8 cellular contexts compared by ENCODE assay signal in genomic region chr16:48365601-48366164, GRCh38. TPM values are rescaled to one million over a fixed set of nuclear protein-coding genes. Genes with fewer than 3 reads are reported as not detected.
A peak's percentile ranks its signal among the peaks of the same experiment; 100 is the strongest.
DNase-seq lines count a peak whose midpoint lies in the region; ATAC-seq and TF ChIP-seq lines count a peak whose summit lies in the region.

No MANE protein-coding gene starts in this region.

- CTCF ChIA-PET in SK-N-SH (lab: Yijun Ruan, JAX) = interaction anchor here (1.0 to 4.8 kb wide), 9 partner anchors 10 to 265 kb away, joined by 3 to 33 read pairs (median 4); no protein-coding TSS in a partner anchor

- peaks cover 14 to 27% of the 10 kb centered on the region in 2 experiments; a peak in 3 of 4 replicates for H3K4me1 ChIP-seq in SK-N-SH (ENCODE audit: control insufficient read depth in 1 of 2, insufficient read depth in 2 of 2, low read depth in 1 of 2, low read length in 1 of 2)
- H3K4me1 ChIP-seq in parathyroid adenoma = peaks cover 15% of the 10 kb centered on the region
- H3K4me1 ChIP-seq in thyroid gland = peaks cover 26 to 45% of the 10 kb centered on the region in 2 donors

- H4K20me1 ChIP-seq in SK-N-SH (ENCODE audit: insufficient read depth) = peaks cover 93% of the 10 kb centered on the region

- H3F3A ChIP-seq in SK-N-SH (replicated peaks; ENCODE audit: insufficient read depth) = peaks cover 27% of the 10 kb centered on the region

- H3K27me3 Mint-ChIP-seq in activated naive CD8-positive, alpha-beta T cell treated with anti-CD3 and anti-CD28 coated beads, Interleukin-2, amount 10 ng/mL, durations not matched to agents 7 days and 5 days = no peaks in the 10 kb centered on the region

- intact Hi-C loops in Right ventricle myocardium superior (cut with DNase I) = loop anchor here (5.0 kb wide), 1 partner anchor 247 kb away; the partner anchor contains the start of gene N4BP1
- intact Hi-C loops in thyroid gland (cut with DNase I) = no loop called here

- H3K4me3 ChIP-seq in SK-N-SH (ENCODE audit: low read depth in 2 of 2, low read length in 1 of 2) (peak overlapping the region; percentile 63 to 86), parathyroid adenoma (ENCODE audit: low read depth, low read length) (peak overlapping the region; percentile 57), thyroid gland (replicated peaks in 1 of 3) (peak overlapping the region in 2 of 3 donors; percentile 41 to 58)

- no peaks in the 10 kb centered on the region for H3K9me2 ChIP-seq in SK-N-SH

- H3K79me2 ChIP-seq in SK-N-SH (ENCODE audit: insufficient read depth) (peaks cover 98% of the 10 kb centered on the region), parathyroid adenoma (peaks cover 29% of the 10 kb centered on the region)

- H3K36me3 Mint-ChIP-seq in activated naive CD8-positive, alpha-beta T cell treated with anti-CD3 and anti-CD28 coated beads, Interleukin-2, amount 10 ng/mL, durations not matched to agents 7 days and 5 days = peaks cover 13% of the 10 kb centered on the region

- TF ChIP-seq POLR2A in thyroid gland (IDR thresholded peaks at IDR 0.05) = peak in 1 of 2 donors; percentile 90

- 15% methylated on average over 10 of the region's 33 CpGs for WGBS in SK-N-SH (ENCODE audit: low lambda C conversion rate)
- WGBS in thyroid gland, 2 donors = 6 to 22% methylated on average over 6 to 7 of the region's 33 CpGs

- peak overlapping the region; percentile 82 for H3K9ac ChIP-seq in SK-N-SH
- H3K9ac ChIP-seq in parathyroid adenoma = no peak overlapping the region

- H3K9me3 ChIP-seq in SK-N-SH = no peaks in the 10 kb centered on the region
- no peaks in the 10 kb centered on the region for H3K9me3 ChIP-seq in parathyroid adenoma (ENCODE audit: control insufficient read depth, low read length)
- no peaks in the 10 kb centered on the region for H3K9me3 ChIP-seq in thyroid gland

- TF ChIP-seq EP300 in SK-N-SH (IDR thresholded peaks at IDR 0.05; ENCODE audit: borderline replicate concordance in 1 of 2, low read depth in 1 of 2, low read length in 1 of 2) = no peak

- TF ChIP-seq CTCF in SK-N-SH (IDR thresholded peaks at IDR 0.05) (no peak), parathyroid adenoma (IDR thresholded peaks at IDR 0.05) (no peak), thyroid gland (IDR thresholded peaks at IDR 0.05) (no peak)

- no peaks in the 10 kb centered on the region for H3K27me3 ChIP-seq in SK-N-SH (ENCODE audit: insufficient read depth)
- no peaks in the 10 kb centered on the region for H3K27me3 ChIP-seq in parathyroid adenoma (ENCODE audit: control insufficient read depth, insufficient read depth, low read length)
- no peaks in the 10 kb centered on the region for H3K27me3 ChIP-seq in thyroid gland

- peak overlapping the region; percentile 89 for H3K4me2 ChIP-seq in SK-N-SH
- peak overlapping the region; percentile 72 for H3K4me2 ChIP-seq in parathyroid adenoma (ENCODE audit: low read length)

- H3K36me3 ChIP-seq in SK-N-SH (replicated peaks in 1 of 2; ENCODE audit: control insufficient read depth in 1 of 2, insufficient read depth in 2 of 2, low read length in 1 of 2) = peaks cover 11 to 17% of the 10 kb centered on the region in 2 experiments
- H3K36me3 ChIP-seq in parathyroid adenoma (ENCODE audit: control insufficient read depth, insufficient read depth, low read length) = no peaks in the 10 kb centered on the region
- peaks cover 0 to 6% of the 10 kb centered on the region in 2 donors for H3K36me3 ChIP-seq in thyroid gland

- peak overlapping the region; percentile 33; the same call in 1 of the 2 replicates for H2AFZ ChIP-seq in SK-N-SH (ENCODE audit: low read depth)
- peak overlapping the region; percentile 67 for H2AFZ ChIP-seq in parathyroid adenoma

- TF ChIP-seq RAD21 in SK-N-SH (IDR thresholded peaks at IDR 0.05; ENCODE audit: low read length) = no peak; the same call in 1 of the 2 replicates

- H3K9me3 Mint-ChIP-seq in activated naive CD8-positive, alpha-beta T cell treated with anti-CD3 and anti-CD28 coated beads, Interleukin-2, amount 10 ng/mL, durations not matched to agents 7 days and 5 days = no peaks in the 10 kb centered on the region

- peaks cover 43% of the 10 kb centered on the region for H3K4me1 Mint-ChIP-seq in activated naive CD8-positive, alpha-beta T cell treated with anti-CD3 and anti-CD28 coated beads, Interleukin-2, amount 10 ng/mL, durations not matched to agents 7 days and 5 days

- H3K27ac ChIP-seq in SK-N-SH (ENCODE audit: low read depth in 2 of 2, low read length in 1 of 2) = peak overlapping the region; percentile 82 to 91
- H3K27ac ChIP-seq in parathyroid adenoma = peak overlapping the region; percentile 66
- peak overlapping the region; percentile 70 to 90 (median 84) for H3K27ac ChIP-seq in thyroid gland

- peak overlapping the region; percentile 99 for H3K27ac Mint-ChIP-seq in activated naive CD8-positive, alpha-beta T cell treated with anti-CD3 and anti-CD28 coated beads, Interleukin-2, amount 10 ng/mL, durations not matched to agents 7 days and 5 days

- H3K4me3 Mint-ChIP-seq in activated naive CD8-positive, alpha-beta T cell treated with anti-CD3 and anti-CD28 coated beads, Interleukin-2, amount 10 ng/mL, durations not matched to agents 7 days and 5 days = peak overlapping the region; percentile 91

- ATAC-seq in GM21576 (IDR thresholded peaks at IDR 0.05; ENCODE audit: unreplicated experiment) (peak; percentile 89), Right ventricle myocardium superior (ENCODE audit: poor library complexity) (peak; percentile 99)
- ATAC-seq in activated naive CD8-positive, alpha-beta T cell treated with anti-CD3 and anti-CD28 coated beads, Interleukin-2, amount 10 ng/mL, durations not matched to agents 7 days and 5 days (ENCODE audit: low read depth) = peak; percentile 97

- DNase-seq in DMS79 treated with DMSO at 0.1 percent for 48 hours (lab: John Stamatoyannopoulos, UW) (peak; percentile 33), HuH-7.5 (ENCODE audit: low spot score) (peak; percentile 59), SK-N-SH (peak; percentile 90), Right ventricle myocardium superior (peak; percentile 95), thyroid gland (peak; percentile 88 to 89)
- peak; percentile 88 for DNase-seq in activated naive CD8-positive, alpha-beta T cell treated with anti-CD3 and anti-CD28 coated beads, Interleukin-2, amount 10 ng/mL, durations not matched to agents 7 days and 5 days

- POLR2A ChIA-PET in SK-N-SH (lab: Yijun Ruan, JAX) = interaction anchor here (0.8 to 2.1 kb wide), 2 partner anchors 19 kb away, joined by 3 to 21 read pairs; partner anchors contain the start of gene SIAH1
- POLR2A ChIA-PET in activated naive CD8-positive, alpha-beta T cell treated with anti-CD3 and anti-CD28 coated beads, Interleukin-2, amount 10 ng/mL, durations not matched to agents 7 days and 5 days (lab: Charles Lee) = interaction anchor here (0.5 to 3.5 kb wide), 12 partner anchors 9 to 1699 kb away, joined by 3 to 27 read pairs (median 6); partner anchors contain the start of gene SIAH1

TF ChIP-seq in SK-N-SH, 30 proteins besides CTCF, POLR2A, EP300 and RAD21:
- TF ChIP-seq FOXJ3 (CRISPR knock-in tag; IDR thresholded peaks at IDR 0.05) = no peak
- TF ChIP-seq MAX (IDR thresholded peaks at IDR 0.05; ENCODE audit: low read depth) = no peak; the same call in 1 of the 2 replicates
- TF ChIP-seq RCOR1 (IDR thresholded peaks at IDR 0.05; ENCODE audit: low read length) = peak; percentile 32; the same call in 1 of the 2 replicates
- peak; percentile 81 for TF ChIP-seq TAF1 (IDR thresholded peaks at IDR 0.05; ENCODE audit: borderline replicate concordance, low read depth, low read length)
- peak; percentile 55 for TF ChIP-seq NRF1 (IDR thresholded peaks at IDR 0.05; ENCODE audit: low read depth, low read length)
- peak; percentile 70 for TF ChIP-seq POLR2AphosphoS5 (IDR thresholded peaks at IDR 0.05; ENCODE audit: low read depth, low read length)

RNA-seq across cellular contexts. Expression of gene SIAH1, which starts 19.5 kb away (rescaled TPM):
- polyA plus RNA-seq in SK-N-SH (2012; rRNA removed) = 15.1 and 15.4 TPM in 2 replicates
- polyA plus RNA-seq in SK-N-SH (2012; cell fraction: cytosol; rRNA removed) = 15.3 and 16.6 TPM in 2 replicates
- 22.7 and 28.0 TPM in 2 replicates for polyA plus RNA-seq in SK-N-SH (2012; cell fraction: nucleus; rRNA removed)
- total RNA-seq in activated naive CD8-positive, alpha-beta T cell treated with anti-CD3 and anti-CD28 coated beads, Interleukin-2, amount 10 ng/mL, durations not matched to agents 7 days and 5 days = 10 to 100 TPM; 15.9 to 16.5 TPM
- total RNA-seq in Right ventricle myocardium superior (11.4 TPM), thyroid gland (10 to 100 TPM; 23.9 to 45.8 (median 34.4) TPM)

Comparison
In these comparisons a context has a peak if more than half of its experiments do, and no peak if none do; other contexts are left out.
1. Peak in every context shown above with its lines: DNase-seq, ATAC-seq, H3K4me3 ChIP-seq and H3K27ac ChIP-seq.
2. DNase-seq: peak in every context shown above with its lines; median percentile 95 in Right ventricle myocardium superior; 90 in SK-N-SH; 88 in thyroid gland; 88 in activated naive CD8-positive, alpha-beta T cell treated with anti-CD3 and anti-CD28 coated beads, Interleukin-2, amount 10 ng/mL, durations not matched to agents 7 days and 5 days; 59 in HuH-7.5; 33 in DMS79 treated with DMSO at 0.1 percent for 48 hours.